Comparison of ENCODE assay signal across 9 cellular contexts in genomic region chr12:121767525-121768016, GRCh38. TPM values are rescaled to one million over a fixed set of nuclear protein-coding genes. Genes with fewer than 3 reads are reported as not detected.
DNase-seq lines count a peak whose midpoint lies in the region; ATAC-seq and TF ChIP-seq lines count a peak whose summit lies in the region.
"Had no signal": no experiment of that assay in that cellular context is flagged by ENCODE, and none has a peak within 500 bp of the region (broad histone marks: within the 10 kb centered on the region; RNA-seq: fewer than 3 reads in every experiment).

No MANE protein-coding gene starts in this region.

- H3K27me3 ChIP-seq in upper lobe of right lung = no peaks in the 10 kb centered on the region

- no peaks in the 10 kb centered on the region for H3K4me1 ChIP-seq in upper lobe of right lung

- no peak overlapping the region for H3K4me3 ChIP-seq in upper lobe of right lung

- ATAC-seq in SK-N-SH treated with all-trans-retinoic acid at 6 μM for 48 hours = peak; percentile 84
- ATAC-seq in upper lobe of right lung = no peak

- no peaks in the 10 kb centered on the region for H3K9me3 ChIP-seq in upper lobe of right lung

- no peak overlapping the region for H3K27ac ChIP-seq in upper lobe of right lung

- H3K36me3 ChIP-seq in upper lobe of right lung = no peaks in the 10 kb centered on the region

- intact Hi-C loops in head of caudate nucleus (cut with DNase I) = no loop called here
- intact Hi-C loops in upper lobe of right lung (cut with DNase I) = no loop called here

- no peak for TF ChIP-seq CTCF in upper lobe of right lung (IDR thresholded peaks at IDR 0.05)

- DNase-seq in DMS153 (lab: John Stamatoyannopoulos, UW) (peak; percentile 16), head of caudate nucleus (peak in 37 of 42 donors; percentile 24 to 86 (median 62)), retina (peak; percentile 85), NOMO-1 treated with dmso at 0.1 percent for 144 hours (lab: John Stamatoyannopoulos, UW; ENCODE audit: unreplicated experiment) (no peak), NAMALWA (ENCODE audit: low spot score) (no peak), UCSD-AML1 (lab: John Stamatoyannopoulos, UW; ENCODE audit: unreplicated experiment) (no peak), upper lobe of right lung (no peak)
- DNase-seq: activated CD4-positive, alpha-beta T cell treated with anti-CD3 and anti-CD28 coated beads for 4 hours had no signal

TF ChIP-seq in SK-N-SH treated with all-trans-retinoic acid at 6 μM for 48 hours, 23 proteins besides CTCF, POLR2A, EP300 and RAD21:
- TF ChIP-seq, protein P1, sequence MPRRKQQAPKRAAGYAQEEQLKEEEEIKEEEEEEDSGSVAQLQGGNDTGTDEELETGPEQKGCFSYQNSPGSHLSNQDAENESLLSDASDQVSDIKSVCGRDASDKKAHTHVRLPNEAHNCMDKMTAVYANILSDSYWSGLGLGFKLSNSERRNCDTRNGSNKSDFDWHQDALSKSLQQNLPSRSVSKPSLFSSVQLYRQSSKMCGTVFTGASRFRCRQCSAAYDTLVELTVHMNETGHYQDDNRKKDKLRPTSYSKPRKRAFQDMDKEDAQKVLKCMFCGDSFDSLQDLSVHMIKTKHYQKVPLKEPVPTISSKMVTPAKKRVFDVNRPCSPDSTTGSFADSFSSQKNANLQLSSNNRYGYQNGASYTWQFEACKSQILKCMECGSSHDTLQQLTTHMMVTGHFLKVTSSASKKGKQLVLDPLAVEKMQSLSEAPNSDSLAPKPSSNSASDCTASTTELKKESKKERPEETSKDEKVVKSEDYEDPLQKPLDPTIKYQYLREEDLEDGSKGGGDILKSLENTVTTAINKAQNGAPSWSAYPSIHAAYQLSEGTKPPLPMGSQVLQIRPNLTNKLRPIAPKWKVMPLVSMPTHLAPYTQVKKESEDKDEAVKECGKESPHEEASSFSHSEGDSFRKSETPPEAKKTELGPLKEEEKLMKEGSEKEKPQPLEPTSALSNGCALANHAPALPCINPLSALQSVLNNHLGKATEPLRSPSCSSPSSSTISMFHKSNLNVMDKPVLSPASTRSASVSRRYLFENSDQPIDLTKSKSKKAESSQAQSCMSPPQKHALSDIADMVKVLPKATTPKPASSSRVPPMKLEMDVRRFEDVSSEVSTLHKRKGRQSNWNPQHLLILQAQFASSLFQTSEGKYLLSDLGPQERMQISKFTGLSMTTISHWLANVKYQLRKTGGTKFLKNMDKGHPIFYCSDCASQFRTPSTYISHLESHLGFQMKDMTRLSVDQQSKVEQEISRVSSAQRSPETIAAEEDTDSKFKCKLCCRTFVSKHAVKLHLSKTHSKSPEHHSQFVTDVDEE (CRISPR knock-in tag; IDR thresholded peaks at IDR 0.05) = 0 out of 2 replicates have a peak, but pooled peaks have one; percentile 49
- no peak for TF ChIP-seq ESRRG (CRISPR knock-in tag; IDR thresholded peaks at IDR 0.05)
- TF ChIP-seq BACH2 (CRISPR knock-in tag; IDR thresholded peaks at IDR 0.05; ENCODE audit: borderline replicate concordance) = no peak
- peak; percentile 86 for TF ChIP-seq TCF4 (CRISPR knock-in tag; IDR thresholded peaks at IDR 0.05; ENCODE audit: borderline replicate concordance)
- TF ChIP-seq RARB (CRISPR knock-in tag; IDR thresholded peaks at IDR 0.05) = no peak

RNA-seq across cellular contexts. Expression of gene RHOF, which starts 25.9 kb away (rescaled TPM):
- 41.0 TPM for total RNA-seq in upper lobe of right lung

RNA-seq across cellular contexts. Expression of gene SETD1B, which starts 36.2 kb away (rescaled TPM):
- 18.4 TPM for total RNA-seq in upper lobe of right lung

RNA-seq across cellular contexts. Expression of gene TMEM120B, which starts 55.0 kb away (rescaled TPM):
- total RNA-seq in upper lobe of right lung = 17.1 TPM

Comparison
In these comparisons a context has a peak if more than half of its experiments do, and no peak if none do; other contexts are left out.
1. DNase-seq: peak in DMS153 (single experiment), head of caudate nucleus (37 of 42) and retina (single experiment); none in NOMO-1 treated with dmso at 0.1 percent for 144 hours (single experiment), NAMALWA (single experiment), UCSD-AML1 (single experiment) and upper lobe of right lung (single experiment).